In genomic region chr3:44415421-44415820, GRCh38 we compare ENCODE assay signal across 31 cellular contexts.
"Had no signal": no experiment of that assay in that cellular context is flagged by ENCODE, and none has a peak within 500 bp of the region (broad histone marks: within the 10 kb centered on the region; RNA-seq: fewer than 3 reads in every experiment).

No MANE protein-coding gene starts in this region.

- H3K4me3 Mint-ChIP-seq: activated CD4-positive, alpha-beta memory T cell treated with anti-CD3 and anti-CD28 coated beads, Interleukin-2, amount 10 ng/mL, durations not matched to agents 7 days and 5 days; activated naive CD4-positive, alpha-beta T cell treated with anti-CD3 and anti-CD28 coated beads, Interleukin-2, amount 50 U/mL, for 24 hours; activated naive CD8-positive, alpha-beta T cell treated with anti-CD3 and anti-CD28 coated beads, Interleukin-2, amount 10 ng/mL, durations not matched to agents 7 days and 5 days; activated T-cell treated with anti-CD3 and anti-CD28 coated beads, Interleukin-2, amount 50 U/mL, for 24 hours had no signal

- DNase-seq: activated CD4-positive, alpha-beta memory T cell treated with anti-CD3 and anti-CD28 coated beads, Interleukin-2, amount 10 ng/mL, durations not matched to agents 7 days and 5 days; activated CD4-positive, alpha-beta T cell treated with anti-CD3 and anti-CD28 coated beads for 1 hour; activated CD4-positive, alpha-beta T cell treated with anti-CD3 and anti-CD28 coated beads for 48 hours; activated CD4-positive, CD25-positive, alpha-beta regulatory T cell; activated gamma-delta T cell; activated naive CD4-positive, alpha-beta T cell treated with Interleukin-2 at 50 U/mL for 16 hours; activated naive CD8-positive, alpha-beta T cell treated with anti-CD3 and anti-CD28 coated beads, Interleukin-2, amount 10 ng/mL, durations not matched to agents 7 days and 5 days; activated T-cell treated with anti-CD3 and anti-CD28 coated beads, Interleukin-2, amount 50 U/mL, for 24 hours; amygdala; Kasumi-1; KG1; MG63; NCI-H1048; NCI-H1105 treated with DMSO at 0.1 percent for 48 hours; NCI-H1436; NCI-H1694; NCI-H1930; NCI-H2081 treated with DMSO at 0.1 percent for 48 hours; NCI-H345; NCI-H524 treated with DMSO at 0.1 percent for 48 hours; NK-92 treated with Interleukin-12 subunit alpha and Interleukin-12 subunit beta, amount 100 ng/mL, for 24 hours; PC-3; Peyer's patch; RPMI8226; SW 1271; T-helper 1 cell; T-helper 2 cell; T-helper 9 cell; WERI-Rb-1 had no signal

- ATAC-seq: PC-3 had no signal

- H3K27ac Mint-ChIP-seq: activated CD4-positive, alpha-beta memory T cell treated with anti-CD3 and anti-CD28 coated beads, Interleukin-2, amount 10 ng/mL, durations not matched to agents 7 days and 5 days; activated naive CD4-positive, alpha-beta T cell treated with anti-CD3 and anti-CD28 coated beads, Interleukin-2, amount 50 U/mL, for 24 hours; activated naive CD8-positive, alpha-beta T cell treated with anti-CD3 and anti-CD28 coated beads, Interleukin-2, amount 10 ng/mL, durations not matched to agents 7 days and 5 days; activated T-cell treated with anti-CD3 and anti-CD28 coated beads, Interleukin-2, amount 50 U/mL, for 24 hours; activated T-helper 2 cell treated with anti-CD3 and anti-CD28 coated beads, Interferon-gamma antibody, Interleukin-2, Interleukin-4, amounts not matched to agents 10 μg/mL and 5 μg/mL and 100 μg/mL, durations not matched to agents 14 hours and 24 hours and 36 hours had no signal

- H3K27me3 Mint-ChIP-seq: activated CD4-positive, alpha-beta memory T cell treated with anti-CD3 and anti-CD28 coated beads, Interleukin-2, amount 10 ng/mL, durations not matched to agents 7 days and 5 days; activated naive CD4-positive, alpha-beta T cell treated with anti-CD3 and anti-CD28 coated beads, Interleukin-2, amount 50 U/mL, for 24 hours; activated T-cell treated with anti-CD3 and anti-CD28 coated beads, Interleukin-2, amount 50 U/mL, for 24 hours had no signal

- H3K4me1 Mint-ChIP-seq: activated CD4-positive, alpha-beta memory T cell treated with anti-CD3 and anti-CD28 coated beads, Interleukin-2, amount 10 ng/mL, durations not matched to agents 7 days and 5 days; activated naive CD4-positive, alpha-beta T cell treated with anti-CD3 and anti-CD28 coated beads, Interleukin-2, amount 50 U/mL, for 24 hours; activated naive CD8-positive, alpha-beta T cell treated with anti-CD3 and anti-CD28 coated beads, Interleukin-2, amount 10 ng/mL, durations not matched to agents 7 days and 5 days had no signal

- H3K36me3 Mint-ChIP-seq: activated naive CD4-positive, alpha-beta T cell treated with anti-CD3 and anti-CD28 coated beads, Interleukin-2, amount 50 U/mL, for 24 hours; activated naive CD8-positive, alpha-beta T cell treated with anti-CD3 and anti-CD28 coated beads, Interleukin-2, amount 10 ng/mL, durations not matched to agents 7 days and 5 days had no signal

- H3K9me3 Mint-ChIP-seq: activated CD4-positive, alpha-beta memory T cell treated with anti-CD3 and anti-CD28 coated beads, Interleukin-2, amount 10 ng/mL, durations not matched to agents 7 days and 5 days; activated naive CD4-positive, alpha-beta T cell treated with anti-CD3 and anti-CD28 coated beads, Interleukin-2, amount 50 U/mL, for 24 hours; activated naive CD8-positive, alpha-beta T cell treated with anti-CD3 and anti-CD28 coated beads, Interleukin-2, amount 10 ng/mL, durations not matched to agents 7 days and 5 days; activated T-cell treated with anti-CD3 and anti-CD28 coated beads, Interleukin-2, amount 50 U/mL, for 24 hours; activated T-helper 2 cell treated with anti-CD3 and anti-CD28 coated beads, Interferon-gamma antibody, Interleukin-2, Interleukin-4, amounts not matched to agents 10 μg/mL and 5 μg/mL and 100 μg/mL, durations not matched to agents 14 hours and 24 hours and 36 hours had no signal
